Comparison of ENCODE assay signal across 23 cellular contexts in genomic region chr22:46467006-46467405, GRCh38.
"Had no signal": no experiment of that assay in that cellular context is flagged by ENCODE, and none has a peak within 500 bp of the region (broad histone marks: within the 10 kb centered on the region; RNA-seq: fewer than 3 reads in every experiment).

No MANE protein-coding gene starts in this region.

- H3K4me2 ChIP-seq: smooth muscle cell had no signal

- FAIRE-seq: keratinocyte, pancreas had no signal

- H3K27ac ChIP-seq: dorsolateral prefrontal cortex, epithelial cell of prostate, gastrocnemius medialis, pancreas, suprapubic skin, transverse colon, uterus had no signal

- H3K9me3 ChIP-seq: gastrocnemius medialis, lower lobe of right lung, pancreas, suprapubic skin, transverse colon, upper lobe of right lung, uterus had no signal

- ATAC-seq: esophagus mucosa; gastrocnemius medialis; left ventricle myocardium superior; natural killer cell; pancreas; sciatic nerve; stimulated activated naive CD8-positive, alpha-beta T cell treated with anti-CD3 and anti-CD28 coated beads, Interleukin-15, amount 100 ng/mL, for 72 hours had no signal

- H3K27me3 ChIP-seq: pancreas, suprapubic skin, transverse colon, upper lobe of right lung, uterus had no signal

- H3K4me3 ChIP-seq: dorsolateral prefrontal cortex, gastrocnemius medialis, lower lobe of right lung, pancreas, smooth muscle cell, suprapubic skin, transverse colon, upper lobe of right lung, uterus had no signal

- DNase-seq: dorsolateral prefrontal cortex; effector CD4-positive, alpha-beta T cell; foreskin fibroblast; gastrocnemius medialis; left ventricle myocardium superior; lower lobe of right lung; natural killer cell; stimulated activated CD4-positive, alpha-beta T cell treated with anti-CD3 and anti-CD28 coated beads, Interleukin-12 subunit alpha, Interleukin-12 subunit beta, amount 100 ng/mL, for 4 hours; stimulated activated CD4-positive, alpha-beta T cell treated with anti-CD3 and anti-CD28 coated beads, Interleukin-1b, Interleukin-23, amount 100 ng/mL, for 48 hours; stimulated activated CD4-positive, alpha-beta T cell treated with anti-CD3 and anti-CD28 coated beads, Interleukin-4, amount 100 ng/mL, for 1 hour; stimulated activated CD8-positive, alpha-beta memory T cell treated with anti-CD3 and anti-CD28 coated beads, Interleukin-4, amount 100 ng/mL, for 48 hours; stimulated activated naive CD4-positive, alpha-beta T cell; stimulated activated naive CD8-positive, alpha-beta T cell treated with anti-CD3 and anti-CD28 coated beads, Interleukin-15, amount 100 ng/mL, for 72 hours; transverse colon; uterus had no signal

- H3K36me3 ChIP-seq: gastrocnemius medialis, lower lobe of right lung, pancreas, suprapubic skin, transverse colon, upper lobe of right lung, uterus had no signal

- H3K4me1 ChIP-seq: gastrocnemius medialis, pancreas, transverse colon, uterus had no signal
